9 cellular contexts compared by ENCODE assay signal in the genomic region with DNA sequence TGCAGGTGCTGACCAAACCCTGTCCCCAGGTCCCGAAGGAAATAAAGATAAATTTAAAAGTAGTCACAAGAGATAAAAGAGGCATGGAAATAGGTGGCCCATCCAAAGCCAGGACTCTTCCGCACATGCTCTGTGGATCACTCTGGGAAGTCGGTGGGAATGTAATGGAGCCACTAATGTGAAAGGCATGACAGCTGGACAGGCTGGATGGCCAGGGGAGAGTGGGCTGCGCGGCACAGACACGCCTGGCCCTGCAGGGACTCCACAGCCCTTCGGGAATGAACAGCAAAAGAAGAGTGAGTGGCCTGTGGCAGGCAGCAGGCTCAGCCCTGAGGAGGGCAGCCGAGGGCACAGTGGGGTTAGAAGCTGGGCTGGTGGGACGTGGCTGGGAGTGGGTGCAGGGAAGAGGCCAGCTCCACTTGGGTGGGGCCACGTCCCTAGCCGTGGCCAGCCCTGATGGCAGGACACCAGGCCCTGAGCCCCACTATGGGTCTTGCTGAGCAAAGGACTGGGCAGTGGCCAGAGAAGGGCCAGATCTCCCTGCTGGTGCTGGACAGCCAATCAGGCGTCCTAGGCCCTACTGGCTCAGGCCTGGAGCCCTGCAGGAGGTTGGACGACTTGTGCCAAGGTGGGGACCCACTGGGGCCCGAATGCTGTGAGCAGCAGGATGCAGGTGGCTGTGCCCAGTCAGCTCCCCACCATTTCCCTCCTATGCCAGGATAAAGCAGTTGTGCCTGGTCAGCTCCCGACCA. TPM values are rescaled to one million over a fixed set of nuclear protein-coding genes. Genes with fewer than 3 reads are reported as not detected.
DNase-seq lines count a peak whose midpoint lies in the region; ATAC-seq and TF ChIP-seq lines count a peak whose summit lies in the region.
"Had no signal": no experiment of that assay in that cellular context is flagged by ENCODE, and none has a peak within 500 bp of the region (broad histone marks: within the 10 kb centered on the region; RNA-seq: fewer than 3 reads in every experiment).

No MANE protein-coding gene starts in this region.

- H3K9me3 ChIP-seq in colonic mucosa: no peaks in the 10 kb centered on the region

- H3K4me3 Mint-ChIP-seq in stimulated activated naive CD8-positive, alpha-beta T cell treated with anti-CD3 and anti-CD28 coated beads, Interleukin-15, Interleukin-2, amounts not matched to agents 100 ng/mL and 50 ng/mL, for 24 hours: peak overlapping the region; percentile 24
- H3K4me3 Mint-ChIP-seq in activated naive CD8-positive, alpha-beta T cell: peak overlapping the region; percentile 75

- H3K27ac Mint-ChIP-seq in stimulated activated naive CD8-positive, alpha-beta T cell treated with anti-CD3 and anti-CD28 coated beads, Interleukin-15, Interleukin-2, amounts not matched to agents 100 ng/mL and 50 ng/mL, for 24 hours: peak overlapping the region; percentile 73
- peak overlapping the region; percentile 94 for H3K27ac Mint-ChIP-seq in activated naive CD8-positive, alpha-beta T cell

- H3K27me3 Mint-ChIP-seq in stimulated activated naive CD8-positive, alpha-beta T cell treated with anti-CD3 and anti-CD28 coated beads, Interleukin-15, Interleukin-2, amounts not matched to agents 100 ng/mL and 50 ng/mL, for 24 hours: no peaks in the 10 kb centered on the region
- H3K27me3 Mint-ChIP-seq in activated naive CD8-positive, alpha-beta T cell: no peaks in the 10 kb centered on the region

- H3K4me1 ChIP-seq in colonic mucosa: no peaks in the 10 kb centered on the region

- TF ChIP-seq CTCF in colonic mucosa (IDR thresholded peaks at IDR 0.05): no peak

- H3K4me1 Mint-ChIP-seq in stimulated activated naive CD8-positive, alpha-beta T cell treated with anti-CD3 and anti-CD28 coated beads, Interleukin-15, Interleukin-2, amounts not matched to agents 100 ng/mL and 50 ng/mL, for 24 hours (ENCODE audit: low read depth): peaks cover 40% of the 10 kb centered on the region
- H3K4me1 Mint-ChIP-seq in activated naive CD8-positive, alpha-beta T cell (ENCODE audit: low read depth): peaks cover 50% of the 10 kb centered on the region

- no peak overlapping the region for H3K9ac ChIP-seq in colonic mucosa (ENCODE audit: low read depth in 2 of 2, low read length in 2 of 2)

- H3K36me3 ChIP-seq in colonic mucosa: no peaks in the 10 kb centered on the region

- no peaks in the 10 kb centered on the region for H3K9me3 Mint-ChIP-seq in stimulated activated naive CD8-positive, alpha-beta T cell treated with anti-CD3 and anti-CD28 coated beads, Interleukin-15, Interleukin-2, amounts not matched to agents 100 ng/mL and 50 ng/mL, for 24 hours
- H3K9me3 Mint-ChIP-seq in activated naive CD8-positive, alpha-beta T cell (ENCODE audit: low read depth): no peaks in the 10 kb centered on the region

- intact Hi-C loops in colonic mucosa (cut with DNase I): no loop called here

- H3K36me3 Mint-ChIP-seq in stimulated activated naive CD8-positive, alpha-beta T cell treated with anti-CD3 and anti-CD28 coated beads, Interleukin-15, Interleukin-2, amounts not matched to agents 100 ng/mL and 50 ng/mL, for 24 hours (ENCODE audit: low read depth): no peaks in the 10 kb centered on the region
- no peaks in the 10 kb centered on the region for H3K36me3 Mint-ChIP-seq in activated naive CD8-positive, alpha-beta T cell

- no peak for DNase-seq in stimulated activated naive CD8-positive, alpha-beta T cell treated with anti-CD3 and anti-CD28 coated beads, Interleukin-15, Interleukin-2, amounts not matched to agents 100 U/mL and 50 U/mL, for 24 hours
- DNase-seq in myocyte (ENCODE audit: low read depth) (peak; percentile 89), colonic mucosa (no peak), SHP77 treated with DMSO at 0.1 percent for 48 hours (lab: John Stamatoyannopoulos, UW) (no peak), midbrain (lab: John Stamatoyannopoulos, UW) (no peak), SIG-M5 (lab: John Stamatoyannopoulos, UW) (no peak)
- DNase-seq: SHP77 had no signal

- H3K4me3 ChIP-seq in colonic mucosa: no peak overlapping the region

- ATAC-seq in stimulated activated naive CD8-positive, alpha-beta T cell treated with anti-CD3 and anti-CD28 coated beads, Interleukin-15, Interleukin-2, amounts not matched to agents 100 U/mL and 50 U/mL, for 24 hours: no peak

- H3K27me3 ChIP-seq in colonic mucosa: no peaks in the 10 kb centered on the region

- no peak overlapping the region for H3K27ac ChIP-seq in colonic mucosa

RNA-seq across cellular contexts. Expression of a gene that starts 31.3 kb away (rescaled TPM):
- 6.9 and 9.0 TPM in 2 replicates for total RNA-seq in myocyte
- polyA plus RNA-seq in myocyte (2012): 8.2 TPM
- total RNA-seq in colonic mucosa: 10 to 100 TPM in 1 of 2 donors, 1 to 10 TPM in 1; 4.4 to 10.2 TPM

RNA-seq across cellular contexts. Expression of a gene that starts 31.3 kb away (rescaled TPM):
- total RNA-seq in myocyte (14.5 and 15.9 TPM in 2 replicates), colonic mucosa (10 to 100 TPM in 1 of 2 donors, 1 to 10 TPM in 1; 9.7 to 14.1 TPM)
- 21.1 TPM for polyA plus RNA-seq in myocyte (2012)

RNA-seq across cellular contexts. Expression of a gene that starts 55.6 kb away (rescaled TPM):
- total RNA-seq in myocyte (459 and 555 TPM in 2 replicates), colonic mucosa (100 to 1,000 TPM in 1 of 2 donors, 10 to 100 TPM in 1; 70.0 to 125 TPM)
- 331 TPM for polyA plus RNA-seq in myocyte (2012)

RNA-seq across cellular contexts. Expression of a gene that starts 55.6 kb away (rescaled TPM):
- 28.7 and 34.3 TPM in 2 replicates for total RNA-seq in myocyte
- polyA plus RNA-seq in myocyte (2012): 43.6 TPM
- total RNA-seq in colonic mucosa: 10 to 100 TPM; 22.3 to 29.5 TPM
